ENCODE assay signal across 1 cellular context in the genomic region with DNA sequence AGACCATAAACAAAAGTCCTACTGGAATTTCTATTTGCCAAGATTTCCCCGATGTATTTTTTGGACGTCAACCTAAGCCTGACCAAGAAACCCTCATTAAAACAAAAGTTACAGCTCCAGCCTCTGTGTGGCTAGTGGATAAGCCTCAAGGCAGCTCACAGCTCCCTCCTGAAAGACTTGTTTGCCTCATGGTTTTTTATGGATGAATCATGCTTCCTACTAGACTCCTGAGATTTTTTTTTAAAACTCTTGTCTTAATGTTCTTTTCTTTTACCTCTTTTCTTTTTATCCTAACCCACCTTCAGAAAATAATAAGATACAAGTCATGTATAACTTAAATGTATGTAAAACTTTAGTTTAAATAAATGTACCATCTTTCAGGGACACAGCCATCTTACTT.
TF ChIP-seq lines count a peak whose summit lies in the region.

No MANE protein-coding gene starts in this region.

TF ChIP-seq in GM23338, 12 proteins besides CTCF, POLR2A, EP300 and RAD21 (continued from another document):
- TF ChIP-seq, protein P1, sequence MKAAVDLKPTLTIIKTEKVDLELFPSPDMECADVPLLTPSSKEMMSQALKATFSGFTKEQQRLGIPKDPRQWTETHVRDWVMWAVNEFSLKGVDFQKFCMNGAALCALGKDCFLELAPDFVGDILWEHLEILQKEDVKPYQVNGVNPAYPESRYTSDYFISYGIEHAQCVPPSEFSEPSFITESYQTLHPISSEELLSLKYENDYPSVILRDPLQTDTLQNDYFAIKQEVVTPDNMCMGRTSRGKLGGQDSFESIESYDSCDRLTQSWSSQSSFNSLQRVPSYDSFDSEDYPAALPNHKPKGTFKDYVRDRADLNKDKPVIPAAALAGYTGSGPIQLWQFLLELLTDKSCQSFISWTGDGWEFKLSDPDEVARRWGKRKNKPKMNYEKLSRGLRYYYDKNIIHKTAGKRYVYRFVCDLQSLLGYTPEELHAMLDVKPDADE (IDR thresholded peaks at IDR 0.05), result no peak
- TF ChIP-seq, protein P2, sequence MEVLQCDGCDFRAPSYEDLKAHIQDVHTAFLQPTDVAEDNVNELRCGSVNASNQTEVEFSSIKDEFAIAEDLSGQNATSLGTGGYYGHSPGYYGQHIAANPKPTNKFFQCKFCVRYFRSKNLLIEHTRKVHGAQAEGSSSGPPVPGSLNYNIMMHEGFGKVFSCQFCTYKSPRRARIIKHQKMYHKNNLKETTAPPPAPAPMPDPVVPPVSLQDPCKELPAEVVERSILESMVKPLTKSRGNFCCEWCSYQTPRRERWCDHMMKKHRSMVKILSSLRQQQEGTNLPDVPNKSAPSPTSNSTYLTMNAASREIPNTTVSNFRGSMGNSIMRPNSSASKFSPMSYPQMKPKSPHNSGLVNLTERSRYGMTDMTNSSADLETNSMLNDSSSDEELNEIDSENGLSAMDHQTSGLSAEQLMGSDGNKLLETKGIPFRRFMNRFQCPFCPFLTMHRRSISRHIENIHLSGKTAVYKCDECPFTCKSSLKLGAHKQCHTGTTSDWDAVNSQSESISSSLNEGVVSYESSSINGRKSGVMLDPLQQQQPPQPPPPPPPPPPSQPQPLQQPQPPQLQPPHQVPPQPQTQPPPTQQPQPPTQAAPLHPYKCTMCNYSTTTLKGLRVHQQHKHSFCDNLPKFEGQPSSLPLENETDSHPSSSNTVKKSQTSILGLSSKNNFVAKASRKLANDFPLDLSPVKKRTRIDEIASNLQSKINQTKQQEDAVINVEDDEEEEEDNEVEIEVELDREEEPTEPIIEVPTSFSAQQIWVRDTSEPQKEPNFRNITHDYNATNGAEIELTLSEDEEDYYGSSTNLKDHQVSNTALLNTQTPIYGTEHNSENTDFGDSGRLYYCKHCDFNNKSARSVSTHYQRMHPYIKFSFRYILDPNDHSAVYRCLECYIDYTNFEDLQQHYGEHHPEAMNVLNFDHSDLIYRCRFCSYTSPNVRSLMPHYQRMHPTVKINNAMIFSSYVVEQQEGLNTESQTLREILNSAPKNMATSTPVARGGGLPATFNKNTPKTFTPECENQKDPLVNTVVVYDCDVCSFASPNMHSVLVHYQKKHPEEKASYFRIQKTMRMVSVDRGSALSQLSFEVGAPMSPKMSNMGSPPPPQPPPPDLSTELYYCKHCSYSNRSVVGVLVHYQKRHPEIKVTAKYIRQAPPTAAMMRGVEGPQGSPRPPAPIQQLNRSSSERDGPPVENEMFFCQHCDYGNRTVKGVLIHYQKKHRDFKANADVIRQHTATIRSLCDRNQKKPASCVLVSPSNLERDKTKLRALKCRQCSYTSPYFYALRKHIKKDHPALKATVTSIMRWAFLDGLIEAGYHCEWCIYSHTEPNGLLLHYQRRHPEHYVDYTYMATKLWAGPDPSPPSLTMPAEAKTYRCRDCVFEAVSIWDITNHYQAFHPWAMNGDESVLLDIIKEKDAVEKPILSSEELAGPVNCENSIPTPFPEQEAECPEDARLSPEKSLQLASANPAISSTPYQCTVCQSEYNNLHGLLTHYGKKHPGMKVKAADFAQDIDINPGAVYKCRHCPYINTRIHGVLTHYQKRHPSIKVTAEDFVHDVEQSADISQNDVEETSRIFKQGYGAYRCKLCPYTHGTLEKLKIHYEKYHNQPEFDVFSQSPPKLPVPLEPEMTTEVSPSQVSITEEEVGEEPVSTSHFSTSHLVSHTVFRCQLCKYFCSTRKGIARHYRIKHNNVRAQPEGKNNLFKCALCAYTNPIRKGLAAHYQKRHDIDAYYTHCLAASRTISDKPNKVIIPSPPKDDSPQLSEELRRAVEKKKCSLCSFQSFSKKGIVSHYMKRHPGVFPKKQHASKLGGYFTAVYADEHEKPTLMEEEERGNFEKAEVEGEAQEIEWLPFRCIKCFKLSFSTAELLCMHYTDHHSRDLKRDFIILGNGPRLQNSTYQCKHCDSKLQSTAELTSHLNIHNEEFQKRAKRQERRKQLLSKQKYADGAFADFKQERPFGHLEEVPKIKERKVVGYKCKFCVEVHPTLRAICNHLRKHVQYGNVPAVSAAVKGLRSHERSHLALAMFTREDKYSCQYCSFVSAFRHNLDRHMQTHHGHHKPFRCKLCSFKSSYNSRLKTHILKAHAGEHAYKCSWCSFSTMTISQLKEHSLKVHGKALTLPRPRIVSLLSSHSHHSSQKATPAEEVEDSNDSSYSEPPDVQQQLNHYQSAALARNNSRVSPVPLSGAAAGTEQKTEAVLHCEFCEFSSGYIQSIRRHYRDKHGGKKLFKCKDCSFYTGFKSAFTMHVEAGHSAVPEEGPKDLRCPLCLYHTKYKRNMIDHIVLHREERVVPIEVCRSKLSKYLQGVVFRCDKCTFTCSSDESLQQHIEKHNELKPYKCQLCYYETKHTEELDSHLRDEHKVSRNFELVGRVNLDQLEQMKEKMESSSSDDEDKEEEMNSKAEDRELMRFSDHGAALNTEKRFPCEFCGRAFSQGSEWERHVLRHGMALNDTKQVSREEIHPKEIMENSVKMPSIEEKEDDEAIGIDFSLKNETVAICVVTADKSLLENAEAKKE (CRISPR knock-in tag; IDR thresholded peaks at IDR 0.05), result no peak
